14 cellular contexts compared by ENCODE assay signal in genomic region chr10:102500621-102501149, GRCh38. TPM values are rescaled to one million over a fixed set of nuclear protein-coding genes. Genes with fewer than 3 reads are reported as not detected.
DNase-seq lines count a peak whose midpoint lies in the region; ATAC-seq and TF ChIP-seq lines count a peak whose summit lies in the region.
"Had no signal": no experiment of that assay in that cellular context is flagged by ENCODE, and none has a peak within 500 bp of the region (broad histone marks: within the 10 kb centered on the region; RNA-seq: fewer than 3 reads in every experiment).

No MANE protein-coding gene starts in this region.

- H3K23ac ChIP-seq in mesendoderm (ENCODE audit: low read length) = no peak overlapping the region

- no peak overlapping the region for H2BK120ac ChIP-seq in mesendoderm (ENCODE audit: low read depth, low read length)

- H3K27me3 ChIP-seq in heart left ventricle (no peaks in the 10 kb centered on the region), mesendoderm (ENCODE audit: insufficient read depth, low read length, poor library complexity) (no peaks in the 10 kb centered on the region), transverse colon (no peaks in the 10 kb centered on the region)
- H3K27me3 ChIP-seq: tibial nerve had no signal

- ATAC-seq in heart left ventricle (no peak), Right ventricle myocardium inferior (no peak), activated B cell treated with CpG ODN at 0.5 μM for 24 hours (ENCODE audit: low read depth) (no peak), HG03175 (IDR thresholded peaks at IDR 0.05; ENCODE audit: unreplicated experiment) (no peak), GM18511 (IDR thresholded peaks at IDR 0.05; ENCODE audit: unreplicated experiment) (no peak), HG02763 (IDR thresholded peaks at IDR 0.05; ENCODE audit: unreplicated experiment) (no peak)

- H2AK5ac ChIP-seq in mesendoderm (ENCODE audit: low read length) = no peak overlapping the region

- no peak overlapping the region for H3K9ac ChIP-seq in mesendoderm (ENCODE audit: low read length)

- H3K4me2 ChIP-seq in mesendoderm (ENCODE audit: low read length) = no peak overlapping the region

- no peaks in the 10 kb centered on the region for H3K9me3 ChIP-seq in heart left ventricle
- no peaks in the 10 kb centered on the region for H3K9me3 ChIP-seq in transverse colon
- H3K9me3 ChIP-seq: tibial nerve had no signal

- H3K4me1 Mint-ChIP-seq in activated B cell treated with CpG ODN at 0.5 μM for 24 hours = peaks cover 25% of the 10 kb centered on the region

- peaks cover 0 to 13% (median 0%) of the 10 kb centered on the region in 9 donors for H3K36me3 ChIP-seq in heart left ventricle
- no peaks in the 10 kb centered on the region for H3K36me3 ChIP-seq in mesendoderm (ENCODE audit: control insufficient read depth, insufficient read depth, low read length)
- H3K36me3 ChIP-seq in transverse colon = no peaks in the 10 kb centered on the region
- H3K36me3 ChIP-seq: tibial nerve had no signal

- peak overlapping the region in 4 of 12 donors; percentile 64 to 97 (median 76) for H3K4me3 ChIP-seq in heart left ventricle
- H3K4me3 ChIP-seq in mesendoderm (ENCODE audit: low read length) = no peak overlapping the region
- no peak overlapping the region for H3K4me3 ChIP-seq in transverse colon

- no peak overlapping the region for H4K5ac ChIP-seq in mesendoderm (ENCODE audit: low read length)

- peak overlapping the region; percentile 22 for H3K56ac ChIP-seq in mesendoderm (ENCODE audit: low read length)

- intact Hi-C loops in heart left ventricle (cut with DNase I) (loop anchor here in 4 of 10 donors (5.0 to 10.0 kb wide), 2 partner anchors 82 to 144 kb away; partner anchors contain the start of gene TRIM8 (in 2 of the 4)), Right ventricle myocardium inferior (cut with DNase I) (loop anchor here (5.0 kb wide), 3 partner anchors 38 to 103 kb away; partner anchors contain the start of gene NFKB2), activated B cell treated with CpG ODN at 0.5 μM for 24 hours (cut with micrococcal nuclease) (loop anchor here (1.0 to 10.0 kb wide), 5 partner anchors 267 to 1966 kb away; partner anchors contain the start of genes BORCS7, BTRC, HIF1AN and KCNIP2), transverse colon (cut with DNase I; ENCODE audit: low total_unique reads) (no loop called here)

- H3K27ac Mint-ChIP-seq in activated B cell treated with CpG ODN at 0.5 μM for 24 hours = no peak overlapping the region
- H3K27ac Mint-ChIP-seq: HFFc6 had no signal

- peak overlapping the region in 9 of 12 donors; percentile 78 to 98 (median 84) for H3K27ac ChIP-seq in heart left ventricle
- no peak overlapping the region for H3K27ac ChIP-seq in mesendoderm (ENCODE audit: low read depth, low read length)
- H3K27ac ChIP-seq in transverse colon = peak overlapping the region; percentile 93 to 99 (median 95)

- H2BK5ac ChIP-seq in mesendoderm (ENCODE audit: low read length) = no peak overlapping the region

- H3K4me1 ChIP-seq in heart left ventricle = peaks cover 0 to 72% (median 31%) of the 10 kb centered on the region in 12 donors
- peaks cover 4% of the 10 kb centered on the region for H3K4me1 ChIP-seq in mesendoderm (ENCODE audit: control insufficient read depth, low read depth, low read length)
- peaks cover 10 to 74% (median 41%) of the 10 kb centered on the region in 4 donors for H3K4me1 ChIP-seq in transverse colon

- H3K79me2 ChIP-seq in mesendoderm (ENCODE audit: control insufficient read depth, insufficient read depth, low read length) = peaks cover 42% of the 10 kb centered on the region

- TF ChIP-seq POLR2A in heart left ventricle (IDR thresholded peaks at IDR 0.05) (no peak), transverse colon (IDR thresholded peaks at IDR 0.05) (no peak)

- WGBS in heart left ventricle, 4 donors = 89 to 95% (median 94%) methylated on average over 13 of the region's 13 CpGs
- WGBS in mesendoderm (ENCODE audit: extremely low coverage, insufficient coverage, low lambda C conversion rate) = no CpG with 5 or more reads among the region's 13 CpGs
- WGBS in transverse colon (ENCODE audit: low coverage in 1 of 2), 2 donors = 94% methylated on average over 13 of the region's 13 CpGs; no CpG with 5 or more reads in 1 of the 2 donors

- DNase-seq in heart left ventricle = no peak
- no peak for DNase-seq in Right ventricle myocardium inferior (ENCODE audit: missing footprints)
- DNase-seq in activated B cell treated with CpG ODN at 0.5 μM for 24 hours = no peak
- no peak for DNase-seq in mesendoderm
- no peak for DNase-seq in transverse colon
- DNase-seq: HFFc6, NCI-H226 had no signal

- in situ Hi-C loops in transverse colon (cut with MboI; ENCODE audit: low pct_ligation_motif_present in 1 of 4, low pct_unique_long_range_greater_than_20kb in 1 of 4, low sequenced_read_pairs in 3 of 4) = no loop called here

- CTCF ChIA-PET in activated B cell treated with CpG ODN at 0.5 μM for 24 hours (lab: Charles Lee) = interaction anchor here (0.9 kb wide), 1 partner anchor 102 kb away, joined by 3 read pairs; no protein-coding TSS in a partner anchor

- no peaks in the 10 kb centered on the region for H3K27me3 Mint-ChIP-seq in activated B cell treated with CpG ODN at 0.5 μM for 24 hours

- H3K36me3 Mint-ChIP-seq in activated B cell treated with CpG ODN at 0.5 μM for 24 hours (ENCODE audit: low read depth) = peaks cover 6% of the 10 kb centered on the region

- TF ChIP-seq CTCF in heart left ventricle (IDR thresholded peaks at IDR 0.05) (no peak), activated B cell treated with CpG ODN at 0.5 μM for 24 hours (IDR thresholded peaks at IDR 0.05) (no peak), transverse colon (IDR thresholded peaks at IDR 0.05) (no peak)

- H3K79me1 ChIP-seq in mesendoderm (ENCODE audit: low read length) = peaks cover 20% of the 10 kb centered on the region

- no peaks in the 10 kb centered on the region for H3K9me3 Mint-ChIP-seq in activated B cell treated with CpG ODN at 0.5 μM for 24 hours
- H3K9me3 Mint-ChIP-seq: HFFc6 had no signal

- no peak overlapping the region for H3K18ac ChIP-seq in mesendoderm (ENCODE audit: low read length)

- H3K4me3 Mint-ChIP-seq in activated B cell treated with CpG ODN at 0.5 μM for 24 hours = peak overlapping the region; percentile 48

- H3K4ac ChIP-seq in mesendoderm (ENCODE audit: low read depth, low read length) = no peak overlapping the region

- H4K8ac ChIP-seq in mesendoderm (ENCODE audit: low read depth, low read length) = no peak overlapping the region

- POLR2A ChIA-PET in activated B cell treated with CpG ODN at 0.5 μM for 24 hours (lab: Charles Lee) = interaction anchor here (0.5 to 2.3 kb wide), 4 partner anchors 50 to 267 kb away, joined by 4 to 19 read pairs (median 8); partner anchors contain the start of genes C10orf95 and CUEDC2

- no peak overlapping the region for H2BK15ac ChIP-seq in mesendoderm (replicated peaks; ENCODE audit: low read depth)

- no peak for TF ChIP-seq EP300 in transverse colon (IDR thresholded peaks at IDR 0.05; ENCODE audit: low read depth)

RNA-seq across cellular contexts. Expression of gene ACTR1A, which starts 1.8 kb away (rescaled TPM):
- total RNA-seq in heart left ventricle (100 to 1,000 TPM; 103 to 175 (median 119) TPM), Right ventricle myocardium inferior (101 TPM), activated B cell treated with CpG ODN at 0.5 μM for 24 hours (55.1 and 71.9 TPM in 2 replicates), transverse colon (10 to 100 TPM; 49.7 to 90.8 (median 79.4) TPM)
- 100 to 1,000 TPM; 100 to 156 TPM for polyA plus RNA-seq in heart left ventricle
- polyA plus RNA-seq in mesendoderm (2013, experiment 1 of 2) = 47.3 TPM
- polyA plus RNA-seq in mesendoderm (2013, experiment 2 of 2) = 49.0 TPM

RNA-seq across cellular contexts. Expression of gene SUFU, which starts 3.1 kb away (rescaled TPM):
- 10 to 100 TPM in 1 of 9 donors, 1 to 10 TPM in 8; 5.8 to 12.7 (median 7.7) TPM for total RNA-seq in heart left ventricle
- 1 to 10 TPM; 3.7 to 5.3 TPM for polyA plus RNA-seq in heart left ventricle
- 7.8 TPM for total RNA-seq in Right ventricle myocardium inferior
- total RNA-seq in activated B cell treated with CpG ODN at 0.5 μM for 24 hours = 5.7 and 7.4 TPM in 2 replicates
- polyA plus RNA-seq in mesendoderm (2013, experiment 1 of 2) = 5.3 TPM
- 4.8 TPM for polyA plus RNA-seq in mesendoderm (2013, experiment 2 of 2)
- total RNA-seq in transverse colon = 10 to 100 TPM in 1 of 4 donors, 1 to 10 TPM in 3; 5.4 to 13.8 (median 6.6) TPM

RNA-seq across cellular contexts. Expression of gene C10orf95, which starts 49.3 kb away (rescaled TPM):
- total RNA-seq in heart left ventricle (under 1 TPM in 2 of 9 donors, not detected in 7; 0.18 to 0.21 TPM), Right ventricle myocardium inferior (not detected), activated B cell treated with CpG ODN at 0.5 μM for 24 hours (0.35 and 0.51 TPM in 2 replicates), transverse colon (10 to 100 TPM in 1 of 4 donors, 1 to 10 TPM in 1, under 1 TPM in 2; 0.48 to 34.4 (median 1.1) TPM)
- not detected for polyA plus RNA-seq in heart left ventricle
- polyA plus RNA-seq in mesendoderm (2013, experiment 1 of 2) = 0.24 TPM
- 0.21 TPM for polyA plus RNA-seq in mesendoderm (2013, experiment 2 of 2)
- total RNA-seq: dermis blood vessel endothelial cell, glomerular endothelial cell, RPMI7951 had no signal
